Comparison of ENCODE assay signal across 23 cellular contexts in the genomic region with DNA sequence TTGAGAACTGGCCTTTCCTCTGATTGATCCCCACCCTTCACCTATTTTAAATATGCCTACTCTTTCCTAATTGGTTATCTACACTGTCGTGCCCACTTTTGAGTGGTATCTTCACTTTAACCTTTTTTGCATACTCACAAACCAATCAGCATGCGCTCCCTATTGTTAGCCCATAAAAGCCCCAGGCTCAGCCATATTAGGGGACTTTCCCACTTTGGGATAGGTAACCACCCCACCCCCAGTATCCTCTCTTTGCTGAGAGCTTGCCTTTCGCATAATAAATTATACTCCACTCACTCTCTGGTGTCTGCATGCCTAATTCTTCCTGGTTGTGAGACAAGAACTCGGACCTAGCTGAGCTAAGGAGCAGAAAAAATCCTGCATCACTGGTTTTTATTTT. TPM values are rescaled to one million over a fixed set of nuclear protein-coding genes. Genes with fewer than 3 reads are reported as not detected.
A peak's percentile ranks its signal among the peaks of the same experiment; 100 is the strongest.
DNase-seq lines count a peak whose midpoint lies in the region; ATAC-seq and TF ChIP-seq lines count a peak whose summit lies in the region.
"Had no signal": no experiment of that assay in that cellular context is flagged by ENCODE, and none has a peak within 500 bp of the region (broad histone marks: within the 10 kb centered on the region; RNA-seq: fewer than 3 reads in every experiment).

No MANE protein-coding gene starts in this region.

- H3K36me3 Mint-ChIP-seq in CD8-positive, alpha-beta memory T cell: peaks cover 10 to 62% (median 24%) of the 10 kb centered on the region in 3 donors
- peaks cover 22% of the 10 kb centered on the region for H3K36me3 Mint-ChIP-seq in effector memory CD8-positive, alpha-beta T cell (ENCODE audit: insufficient read depth)
- H3K36me3 Mint-ChIP-seq in stimulated activated effector memory CD8-positive, alpha-beta T cell treated with anti-CD3 and anti-CD28 coated beads, Interleukin-12 subunit alpha, Interleukin-12 subunit beta, amount 100 ng/mL, for 72 hours: peaks cover 1% of the 10 kb centered on the region

- H3K9ac ChIP-seq in KMS-11: peak overlapping the region; percentile 27; the same call in 1 of the 2 replicates

- DNase-seq in CD8-positive, alpha-beta memory T cell: no peak
- DNase-seq in effector memory CD8-positive, alpha-beta T cell: no peak
- DNase-seq in stimulated activated effector memory CD8-positive, alpha-beta T cell treated with anti-CD3 and anti-CD28 coated beads, Interleukin-12 subunit alpha, Interleukin-12 subunit beta, amount 100 ng/mL, for 72 hours (ENCODE audit: low spot score in 2 of 2): no peak
- no peak for DNase-seq in activated CD4-positive, alpha-beta T cell treated with anti-CD3 and anti-CD28 coated beads, Interleukin-2, amount 50 U/mL, for 48 hours
- DNase-seq in SW 1271 (lab: John Stamatoyannopoulos, UW): no peak
- no peak for DNase-seq in NCI-H526 (lab: John Stamatoyannopoulos, UW)
- DNase-seq: Calu3; CD4-positive, CD25-positive, alpha-beta regulatory T cell; DMS153; H7; HFFc6; NCI-H1092 treated with DMSO at 0.1 percent for 48 hours; NCI-H1436 treated with DMSO at 0.1 percent for 48 hours; NCI-H1930; NCI-H2227 treated with DMSO at 0.1 percent for 48 hours; NCI-H510A; NCI-H748 treated with DMSO at 0.1 percent for 48 hours; NK-92 treated with Interleukin-12 subunit alpha and Interleukin-12 subunit beta, amount 100 ng/mL, for 24 hours; Peyer's patch had no signal

- peaks cover 0 to 4% (median 0%) of the 10 kb centered on the region in 5 donors for H3K9me3 Mint-ChIP-seq in CD8-positive, alpha-beta memory T cell
- no peaks in the 10 kb centered on the region for H3K9me3 Mint-ChIP-seq in effector memory CD8-positive, alpha-beta T cell
- peaks cover 6% of the 10 kb centered on the region for H3K9me3 Mint-ChIP-seq in stimulated activated effector memory CD8-positive, alpha-beta T cell treated with anti-CD3 and anti-CD28 coated beads, Interleukin-12 subunit alpha, Interleukin-12 subunit beta, amount 100 ng/mL, for 72 hours

- H3K27ac ChIP-seq in CD8-positive, alpha-beta memory T cell (ENCODE audit: low read depth, low read length): no peak overlapping the region
- H3K27ac ChIP-seq in KMS-11: peak overlapping the region; percentile 79
- H3K27ac ChIP-seq: Peyer's patch, SJCRH30 had no signal

- peak overlapping the region in 5 of 8 donors; percentile 14 to 88 (median 77) for H3K27ac Mint-ChIP-seq in CD8-positive, alpha-beta memory T cell
- H3K27ac Mint-ChIP-seq in effector memory CD8-positive, alpha-beta T cell: peak overlapping the region; percentile 70 to 78
- H3K27ac Mint-ChIP-seq in stimulated activated effector memory CD8-positive, alpha-beta T cell treated with anti-CD3 and anti-CD28 coated beads, Interleukin-12 subunit alpha, Interleukin-12 subunit beta, amount 100 ng/mL, for 72 hours: peak overlapping the region; percentile 80
- H3K27ac Mint-ChIP-seq: HFFc6 had no signal

- no peaks in the 10 kb centered on the region for H3K9me3 ChIP-seq in CD8-positive, alpha-beta memory T cell (ENCODE audit: low read length)
- H3K9me3 ChIP-seq: SJCRH30 had no signal

- no peak overlapping the region for H3K4me3 ChIP-seq in CD8-positive, alpha-beta memory T cell (ENCODE audit: low read length)
- no peak overlapping the region for H3K4me3 ChIP-seq in KMS-11 (IDR thresholded peaks at IDR 0.05; ENCODE audit: insufficient read depth, low read depth, low read length)
- H3K4me3 ChIP-seq: K562, Peyer's patch, SJCRH30 had no signal

- peak overlapping the region; percentile 46 for H3K4me2 ChIP-seq in KMS-11

- H2AFZ ChIP-seq in KMS-11 (ENCODE audit: low read depth): no peak overlapping the region

- H3K79me2 ChIP-seq in KMS-11 (ENCODE audit: insufficient read depth, low read depth): no peaks in the 10 kb centered on the region

- no peaks in the 10 kb centered on the region for H3K27me3 Mint-ChIP-seq in CD8-positive, alpha-beta memory T cell
- H3K27me3 Mint-ChIP-seq in effector memory CD8-positive, alpha-beta T cell: no peaks in the 10 kb centered on the region
- H3K27me3 Mint-ChIP-seq: CD4-positive, CD25-positive, alpha-beta regulatory T cell had no signal

- H3K4me1 Mint-ChIP-seq in CD8-positive, alpha-beta memory T cell: peaks cover 41 to 61% (median 45%) of the 10 kb centered on the region in 3 donors
- peaks cover 31 to 55% of the 10 kb centered on the region in 2 donors for H3K4me1 Mint-ChIP-seq in effector memory CD8-positive, alpha-beta T cell (ENCODE audit: low read depth in 2 of 2)
- H3K4me1 Mint-ChIP-seq in stimulated activated effector memory CD8-positive, alpha-beta T cell treated with anti-CD3 and anti-CD28 coated beads, Interleukin-12 subunit alpha, Interleukin-12 subunit beta, amount 100 ng/mL, for 72 hours: peaks cover 55% of the 10 kb centered on the region

- H3K4me3 Mint-ChIP-seq in CD8-positive, alpha-beta memory T cell: no peak overlapping the region
- no peak overlapping the region for H3K4me3 Mint-ChIP-seq in effector memory CD8-positive, alpha-beta T cell
- no peak overlapping the region for H3K4me3 Mint-ChIP-seq in stimulated activated effector memory CD8-positive, alpha-beta T cell treated with anti-CD3 and anti-CD28 coated beads, Interleukin-12 subunit alpha, Interleukin-12 subunit beta, amount 100 ng/mL, for 72 hours
- H3K4me3 Mint-ChIP-seq: CD4-positive, CD25-positive, alpha-beta regulatory T cell; HFFc6 had no signal

- no peaks in the 10 kb centered on the region for H4K20me1 ChIP-seq in KMS-11 (ENCODE audit: insufficient read depth)

- no peak for ATAC-seq in effector memory CD8-positive, alpha-beta T cell (replicated peaks)
- no peak for ATAC-seq in stimulated activated effector memory CD8-positive, alpha-beta T cell treated with anti-CD3 and anti-CD28 coated beads, Interleukin-12 subunit alpha, Interleukin-12 subunit beta, amount 100 ng/mL, for 72 hours
- ATAC-seq: HepG2, K562 had no signal

- POLR2A ChIA-PET in CD8-positive, alpha-beta memory T cell (lab: Charles Lee): no interaction called here

- H3K27me3 ChIP-seq in CD8-positive, alpha-beta memory T cell (ENCODE audit: insufficient read depth, low read length, poor library complexity, severe bottlenecking): no peaks in the 10 kb centered on the region
- H3K27me3 ChIP-seq in KMS-11 (ENCODE audit: insufficient read depth, low read depth): no peaks in the 10 kb centered on the region
- H3K27me3 ChIP-seq: Peyer's patch, SJCRH30 had no signal

- no peaks in the 10 kb centered on the region for H3K36me3 ChIP-seq in CD8-positive, alpha-beta memory T cell (ENCODE audit: insufficient read depth, low read length)
- H3K36me3 ChIP-seq in KMS-11 (ENCODE audit: insufficient read depth): no peaks in the 10 kb centered on the region
- H3K36me3 ChIP-seq: Peyer's patch, SJCRH30 had no signal

- CTCF ChIA-PET in CD8-positive, alpha-beta memory T cell (lab: Charles Lee): interaction anchor here (1.1 kb wide), 1 partner anchor 14 kb away, joined by 3 read pairs; no protein-coding TSS in a partner anchor

- no peak for TF ChIP-seq CTCF in KMS-11 (conservative IDR thresholded peaks at IDR 0.05; ENCODE audit: low read depth, low read length)

- H3K4me1 ChIP-seq in CD8-positive, alpha-beta memory T cell (ENCODE audit: insufficient read depth, low read length): no peaks in the 10 kb centered on the region
- peaks cover 75% of the 10 kb centered on the region for H3K4me1 ChIP-seq in KMS-11 (ENCODE audit: low read depth, poor library complexity, severe bottlenecking)
- H3K4me1 ChIP-seq: Peyer's patch, SJCRH30 had no signal

RNA-seq across cellular contexts. Expression of gene NOL11, which starts 59.5 kb away (rescaled TPM):
- total RNA-seq in CD8-positive, alpha-beta memory T cell: 100 to 1,000 TPM; 106 to 111 TPM
- 27.2 TPM for polyA plus RNA-seq in CD8-positive, alpha-beta memory T cell
